10 cellular contexts compared by ENCODE assay signal in genomic region chr11:44728491-44728910, GRCh38. TPM values are rescaled to one million over a fixed set of nuclear protein-coding genes. Genes with fewer than 3 reads are reported as not detected.
DNase-seq lines count a peak whose midpoint lies in the region; ATAC-seq and TF ChIP-seq lines count a peak whose summit lies in the region.
"Had no signal": no experiment of that assay in that cellular context is flagged by ENCODE, and none has a peak within 500 bp of the region (broad histone marks: within the 10 kb centered on the region; RNA-seq: fewer than 3 reads in every experiment).

No MANE protein-coding gene starts in this region.

- H3K27ac Mint-ChIP-seq in nephron = peak overlapping the region; percentile 65 to 90 (median 76)

- H3K9me3 ChIP-seq in A673 (ENCODE audit: low read depth, low read length, poor library complexity, severe bottlenecking) (no peaks in the 10 kb centered on the region), HAP-1 (no peaks in the 10 kb centered on the region)
- H3K9me3 ChIP-seq: neutrophil had no signal

- peaks cover 21% of the 10 kb centered on the region for H3K27me3 Mint-ChIP-seq in nephron (ENCODE audit: low read depth)

- H3K27ac ChIP-seq in A673 (ENCODE audit: low read depth, low read length, poor library complexity, severe bottlenecking) = no peak overlapping the region
- H3K27ac ChIP-seq: neutrophil had no signal

- no peaks in the 10 kb centered on the region for H3K36me3 Mint-ChIP-seq in nephron (ENCODE audit: low read depth)

- intact Hi-C loops in A673 (cut with micrococcal nuclease; ENCODE audit: unreplicated experiment) = loop anchor here (1.0 to 2.0 kb wide), 3 partner anchors 108 to 183 kb away; no protein-coding TSS in a partner anchor

- H3K36me3 ChIP-seq in A673 (ENCODE audit: insufficient read depth, low read length, poor library complexity, severe bottlenecking) (no peaks in the 10 kb centered on the region), HAP-1 (replicated peaks) (no peaks in the 10 kb centered on the region)
- H3K36me3 ChIP-seq: neutrophil had no signal

- H3K4me1 Mint-ChIP-seq in nephron = peaks cover 66% of the 10 kb centered on the region

- TF ChIP-seq CTCF in A673 (conservative IDR thresholded peaks at IDR 0.05; ENCODE audit: low read depth, low read length) (no peak), nephron (IDR thresholded peaks at IDR 0.05; ENCODE audit: unreplicated experiment in 3 of 3) (no peak)

- peak overlapping the region; percentile 88 to 92 (median 89) for H3K4me3 Mint-ChIP-seq in nephron

- in situ Hi-C loops in HAP-1 (cut with MboI; ENCODE audit: low sequenced_read_pairs) = loop anchor here (5.0 kb wide), 1 partner anchor 164 kb away; no protein-coding TSS in a partner anchor

- POLR2A ChIA-PET in A673 (lab: Charles Lee; ENCODE audit: low non-redundant PET) = no interaction called here

- H3K9me3 Mint-ChIP-seq in nephron = no peaks in the 10 kb centered on the region

- peak overlapping the region; percentile 77 for H3K4me3 ChIP-seq in A673 (ENCODE audit: low read depth, low read length, poor library complexity, severe bottlenecking)
- H3K4me3 ChIP-seq in HAP-1 = peak overlapping the region; percentile 72

- H3K27me3 ChIP-seq in A673 (replicated peaks; ENCODE audit: insufficient read depth, low read depth, low read length, poor library complexity) (no peaks in the 10 kb centered on the region), HAP-1 (ENCODE audit: low read depth) (no peaks in the 10 kb centered on the region)

- no TSS peak for BruUV-seq in A673 (replicated peaks; lab: Mats Ljungman, UMichigan)

- ATAC-seq in HG03280 (IDR thresholded peaks at IDR 0.05; ENCODE audit: unreplicated experiment) = no peak

- H3K4me1 ChIP-seq in A673 (ENCODE audit: insufficient read depth, low read length, poor library complexity, severe bottlenecking) (peaks cover 37% of the 10 kb centered on the region), HAP-1 (peaks cover 17% of the 10 kb centered on the region)

- CTCF ChIA-PET in A673 (lab: Charles Lee) = no interaction called here

- DNase-seq in A673 (ENCODE audit: low spot score) (no peak), HAP-1 (ENCODE audit: low spot score in 2 of 2) (peak in 1 of 2 experiments; percentile 22), ecto neural progenitor cell (ENCODE audit: low spot score) (peak; percentile 70), cortex of kidney (lab: John Stamatoyannopoulos, UW) (no peak), Kasumi-1 (lab: John Stamatoyannopoulos, UW) (no peak), NCI-H2171 treated with DMSO at 0.1 percent for 48 hours (lab: John Stamatoyannopoulos, UW) (no peak)

RNA-seq across cellular contexts. Expression of gene TSPAN18, which starts 1.7 kb away (rescaled TPM):
- total RNA-seq in A673 (2021) = 2.8 and 5.8 TPM in 2 replicates
- total RNA-seq: OCI-LY7 had no signal
